Comparison of ENCODE assay signal across 8 cellular contexts in the genomic region with DNA sequence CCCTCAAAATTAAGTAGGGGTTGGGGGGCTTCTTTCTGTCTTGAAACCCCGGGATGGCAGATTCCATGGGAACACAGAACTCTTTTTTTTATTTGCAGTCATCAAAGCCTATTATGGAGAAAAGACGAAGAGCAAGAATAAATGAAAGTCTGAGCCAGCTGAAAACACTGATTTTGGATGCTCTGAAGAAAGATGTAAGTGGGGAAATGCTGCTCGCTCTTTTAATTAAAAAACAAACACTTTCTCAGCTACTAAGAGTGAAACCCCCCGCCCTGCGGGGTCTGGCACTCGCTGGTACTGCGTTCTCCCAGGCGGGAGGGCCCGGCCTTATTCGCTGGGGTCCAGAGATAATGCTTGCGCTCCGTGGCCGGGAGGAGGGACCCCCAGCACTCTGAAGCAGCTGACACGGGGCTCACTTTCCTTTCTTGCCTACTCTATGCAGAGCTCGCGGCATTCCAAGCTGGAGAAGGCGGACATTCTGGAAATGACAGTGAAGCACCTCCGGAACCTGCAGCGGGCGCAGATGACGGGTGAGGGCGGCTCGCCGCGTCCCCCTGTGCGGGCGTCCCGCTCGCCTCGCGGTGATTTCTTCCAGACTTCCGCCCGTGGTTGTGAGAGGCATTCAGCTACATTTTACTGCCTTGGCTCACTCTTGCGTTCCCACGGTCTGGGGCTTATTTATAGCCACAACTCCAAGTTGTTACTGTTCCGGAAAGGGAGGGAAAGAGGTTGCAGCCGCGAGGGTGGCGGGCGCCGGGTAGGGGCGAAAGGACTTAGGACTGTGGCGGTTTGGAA. TPM values are rescaled to one million over a fixed set of nuclear protein-coding genes. Genes with fewer than 3 reads are reported as not detected.
A peak's percentile ranks its signal among the peaks of the same experiment; 100 is the strongest.
DNase-seq lines count a peak whose midpoint lies in the region; ATAC-seq and TF ChIP-seq lines count a peak whose summit lies in the region.

No MANE protein-coding gene starts in this region.

- H3K4me1 ChIP-seq in SJCRH30, result peaks cover 34% of the 10 kb centered on the region
- peaks cover 0 to 8% of the 10 kb centered on the region in 2 donors for H3K4me1 ChIP-seq in breast epithelium

- no peaks in the 10 kb centered on the region for H3K36me3 ChIP-seq in SJCRH30
- H3K36me3 ChIP-seq in breast epithelium, result no peaks in the 10 kb centered on the region

- H3K4me3 ChIP-seq in SJCRH30 (peak overlapping the region; percentile 63), breast epithelium (peak overlapping the region; percentile 58 to 89 (median 69))

- DNase-seq in A172 (ENCODE audit: low spot score) (peak; percentile 72), SJCRH30 (peak; percentile 52 to 61), breast epithelium (ENCODE audit: low spot score in 2 of 2) (no peak), islet precursor cell (peak; percentile 82), omental fat pad (ENCODE audit: low spot score) (no peak)
- peak; percentile 27 to 37 for DNase-seq in stimulated activated CD4-positive, alpha-beta T cell treated with anti-CD3 and anti-CD28 coated beads, Interleukin-2, amount 100 ng/mL, for 24 hours

- intact Hi-C loops in breast epithelium (cut with DNase I; ENCODE audit: low total_unique reads), result loop anchor here (10.0 kb wide), 1 partner anchor 178 kb away; no protein-coding TSS in a partner anchor

- H3K9me3 ChIP-seq in SJCRH30 (replicated peaks) (no peaks in the 10 kb centered on the region), breast epithelium (no peaks in the 10 kb centered on the region)

- ATAC-seq in omental fat pad (ENCODE audit: low FRiP score) (no peak), esophagus mucosa (no peak)

- TF ChIP-seq CTCF in breast epithelium (IDR thresholded peaks at IDR 0.05) (no peak), omental fat pad (IDR thresholded peaks at IDR 0.05) (no peak)

- H3K27me3 ChIP-seq in SJCRH30 (no peaks in the 10 kb centered on the region), breast epithelium (no peaks in the 10 kb centered on the region)

- H3K27ac ChIP-seq in SJCRH30 (peak overlapping the region; percentile 62), breast epithelium (peak overlapping the region; percentile 96 to 99)

- TF ChIP-seq POLR2A in GM19193 (IDR thresholded peaks at IDR 0.05; ENCODE audit: extremely low read depth, insufficient read depth, insufficient read length) (peak; percentile 1), breast epithelium (IDR thresholded peaks at IDR 0.05) (no peak)

RNA-seq across cellular contexts. Expression of a gene that starts 0.8 kb away (rescaled TPM):
- 3.1 and 4.5 TPM in 2 replicates for total RNA-seq in A172 (2014; rRNA removed; shearing (Covaris generic))
- 18.7 and 21.6 TPM in 2 replicates for total RNA-seq in SJCRH30 (2014; rRNA removed; shearing (Covaris generic))
- 100 to 1,000 TPM in 1 of 3 donors, 10 to 100 TPM in 1, 1 to 10 TPM in 1; 6.6 to 110 (median 87.2) TPM for total RNA-seq in breast epithelium
- 10 to 100 TPM in 3 of 4 donors, 1 to 10 TPM in 1; 8.3 to 23.9 (median 12.7) TPM for total RNA-seq in omental fat pad
- 95.2 TPM for total RNA-seq in esophagus mucosa

Comparison
In these comparisons a context has a peak if more than half of its experiments do, and no peak if none do; other contexts are left out.
1. DNase-seq: peak in A172 (single experiment), SJCRH30 (2 of 2), islet precursor cell (single experiment) and stimulated activated CD4-positive, alpha-beta T cell treated with anti-CD3 and anti-CD28 coated beads, Interleukin-2, amount 100 ng/mL, for 24 hours (2 of 2); none in breast epithelium (0 of 2) and omental fat pad (single experiment).